12 cellular contexts compared by ENCODE assay signal in genomic region chr9:36152741-36153438, GRCh38. TPM values are rescaled to one million over a fixed set of nuclear protein-coding genes. Genes with fewer than 3 reads are reported as not detected.
DNase-seq lines count a peak whose midpoint lies in the region; ATAC-seq and TF ChIP-seq lines count a peak whose summit lies in the region.
"Had no signal": no experiment of that assay in that cellular context is flagged by ENCODE, and none has a peak within 500 bp of the region (broad histone marks: within the 10 kb centered on the region; RNA-seq: fewer than 3 reads in every experiment).

No MANE protein-coding gene starts in this region.

- no TSS peak for BruUV-seq in mammary epithelial cell (replicated peaks; lab: Mats Ljungman, UMichigan)

- TF ChIP-seq CTCF in breast epithelium (IDR thresholded peaks at IDR 0.05) (no peak), mammary epithelial cell (conservative IDR thresholded peaks at IDR 0.05 in 1 of 2, IDR thresholded peaks at IDR 0.05 in 1 of 2; ENCODE audit: extremely low read depth in 1 of 2, insufficient read depth in 1 of 2, low read depth in 1 of 2, low read length in 2 of 2) (no peak), mesothelial cell of epicardium (IDR thresholded peaks at IDR 0.05; ENCODE audit: unreplicated experiment) (no peak), upper lobe of right lung (IDR thresholded peaks at IDR 0.05) (no peak), hepatocyte (IDR thresholded peaks at IDR 0.05; ENCODE audit: poor library complexity) (no peak)

- POLR2A ChIA-PET in activated CD8-positive, alpha-beta T cell treated with anti-CD3 and anti-CD28 coated beads, Interleukin-2, amount 10 ng/mL, durations not matched to agents 7 days and 5 days (lab: Charles Lee): interaction anchor here (0.7 to 1.9 kb wide), 5 partner anchors 9 to 48 kb away, joined by 3 to 7 read pairs (median 4); partner anchors contain the start of gene CLTA

- no peak for TF ChIP-seq POLR2A in breast epithelium (IDR thresholded peaks at IDR 0.05)

- H3K36me3 ChIP-seq in breast epithelium: no peaks in the 10 kb centered on the region
- H3K36me3 ChIP-seq in mammary epithelial cell (ENCODE audit: insufficient read depth, low read length): no peaks in the 10 kb centered on the region
- no peaks in the 10 kb centered on the region for H3K36me3 ChIP-seq in upper lobe of right lung
- no peaks in the 10 kb centered on the region for H3K36me3 ChIP-seq in hepatocyte (replicated peaks; ENCODE audit: insufficient read depth, low read depth)

- peaks cover 4 to 5% of the 10 kb centered on the region in 2 donors for H3K4me1 ChIP-seq in breast epithelium
- peaks cover 24% of the 10 kb centered on the region for H3K4me1 ChIP-seq in mammary epithelial cell (ENCODE audit: insufficient read depth, low read length)
- peaks cover 50% of the 10 kb centered on the region for H3K4me1 ChIP-seq in upper lobe of right lung
- H3K4me1 ChIP-seq in hepatocyte (ENCODE audit: insufficient read depth): no peaks in the 10 kb centered on the region

- H3K4me3 Mint-ChIP-seq in activated CD8-positive, alpha-beta T cell treated with anti-CD3 and anti-CD28 coated beads, Interleukin-2, amount 10 ng/mL, durations not matched to agents 7 days and 5 days: no peak overlapping the region
- no peak overlapping the region for H3K4me3 Mint-ChIP-seq in mesothelial cell of epicardium

- CTCF ChIA-PET in mammary epithelial cell (lab: Charles Lee; ENCODE audit: low non-redundant PET): no interaction called here
- CTCF ChIA-PET in activated CD8-positive, alpha-beta T cell treated with anti-CD3 and anti-CD28 coated beads, Interleukin-2, amount 10 ng/mL, durations not matched to agents 7 days and 5 days (lab: Charles Lee): interaction anchor here (0.7 to 6.9 kb wide), 8 partner anchors 11 to 146 kb away, joined by 3 to 66 read pairs (median 4); partner anchors contain the start of gene CCIN

- H3K27ac ChIP-seq in breast epithelium: peak overlapping the region; percentile 67 to 86
- H3K27ac ChIP-seq in mammary epithelial cell (ENCODE audit: insufficient read depth, low read depth, low read length): no peak overlapping the region
- peak overlapping the region; percentile 77 for H3K27ac ChIP-seq in upper lobe of right lung
- no peak overlapping the region for H3K27ac ChIP-seq in hepatocyte

- H4K20me1 ChIP-seq in mammary epithelial cell (ENCODE audit: insufficient read depth, low read length) (no peaks in the 10 kb centered on the region), hepatocyte (ENCODE audit: insufficient read depth, poor library complexity, severe bottlenecking) (no peaks in the 10 kb centered on the region)

- in situ Hi-C loops in mammary epithelial cell (cut with MboI; ENCODE audit: low sequenced_read_pairs in 2 of 2): no loop called here

- H3K9me3 ChIP-seq in breast epithelium (no peaks in the 10 kb centered on the region), mammary epithelial cell (replicated peaks; ENCODE audit: insufficient read depth, low read length) (peaks cover 3% of the 10 kb centered on the region), upper lobe of right lung (no peaks in the 10 kb centered on the region), hepatocyte (ENCODE audit: low read depth) (no peaks in the 10 kb centered on the region)

- H3K9me2 ChIP-seq in hepatocyte (replicated peaks; ENCODE audit: insufficient read depth): no peaks in the 10 kb centered on the region

- H3K4me2 ChIP-seq in mammary epithelial cell (ENCODE audit: insufficient read depth, low read depth, low read length): no peak overlapping the region
- H3K4me2 ChIP-seq in hepatocyte: no peak overlapping the region

- no peak overlapping the region for H3K9ac ChIP-seq in mammary epithelial cell (ENCODE audit: insufficient read depth, low read length)

- no peaks in the 10 kb centered on the region for H3K79me2 ChIP-seq in mammary epithelial cell (ENCODE audit: insufficient read depth, low read length)
- H3K79me2 ChIP-seq in hepatocyte: no peaks in the 10 kb centered on the region

- peaks cover 59% of the 10 kb centered on the region for H3K4me1 Mint-ChIP-seq in activated CD8-positive, alpha-beta T cell treated with anti-CD3 and anti-CD28 coated beads, Interleukin-2, amount 10 ng/mL, durations not matched to agents 7 days and 5 days (ENCODE audit: low read depth)
- peaks cover 18% of the 10 kb centered on the region for H3K4me1 Mint-ChIP-seq in mesothelial cell of epicardium

- DNase-seq in breast epithelium (ENCODE audit: low spot score in 2 of 2) (no peak), mammary epithelial cell (no peak), mesothelial cell of epicardium (ENCODE audit: low spot score in 2 of 2, unreplicated experiment in 2 of 2) (no peak), upper lobe of right lung (no peak), hepatocyte (ENCODE audit: low spot score) (no peak), AML-193 (lab: John Stamatoyannopoulos, UW) (no peak), AG20443 (ENCODE audit: low spot score) (no peak)
- DNase-seq in activated CD8-positive, alpha-beta T cell treated with anti-CD3 and anti-CD28 coated beads, Interleukin-2, amount 10 ng/mL, durations not matched to agents 7 days and 5 days: no peak
- DNase-seq: activated CD8-positive, alpha-beta memory T cell treated with anti-CD3 and anti-CD28 coated beads, Interleukin-2, amount 50 U/mL, for 48 hours; NCI-H345; retina; trophoblast cell had no signal

- no peaks in the 10 kb centered on the region for H3K27me3 Mint-ChIP-seq in activated CD8-positive, alpha-beta T cell treated with anti-CD3 and anti-CD28 coated beads, Interleukin-2, amount 10 ng/mL, durations not matched to agents 7 days and 5 days (ENCODE audit: low read depth)
- H3K27me3 Mint-ChIP-seq in mesothelial cell of epicardium (ENCODE audit: low read depth): no peaks in the 10 kb centered on the region

- no peaks in the 10 kb centered on the region for H3K9me3 Mint-ChIP-seq in activated CD8-positive, alpha-beta T cell treated with anti-CD3 and anti-CD28 coated beads, Interleukin-2, amount 10 ng/mL, durations not matched to agents 7 days and 5 days (ENCODE audit: insufficient read depth)
- no peaks in the 10 kb centered on the region for H3K9me3 Mint-ChIP-seq in mesothelial cell of epicardium

- no peaks in the 10 kb centered on the region for H3K27me3 ChIP-seq in breast epithelium
- H3K27me3 ChIP-seq in mammary epithelial cell (ENCODE audit: insufficient read depth, low read length): no peaks in the 10 kb centered on the region
- H3K27me3 ChIP-seq in upper lobe of right lung: no peaks in the 10 kb centered on the region
- H3K27me3 ChIP-seq in hepatocyte: no peaks in the 10 kb centered on the region

- dilution Hi-C loops in mammary epithelial cell (cut with HindIII; ENCODE audit: low sequenced_read_pairs): no loop called here

- H3K27ac Mint-ChIP-seq in activated CD8-positive, alpha-beta T cell treated with anti-CD3 and anti-CD28 coated beads, Interleukin-2, amount 10 ng/mL, durations not matched to agents 7 days and 5 days: peak overlapping the region; percentile 62
- peak overlapping the region; percentile 50 for H3K27ac Mint-ChIP-seq in mesothelial cell of epicardium

- H2AFZ ChIP-seq in mammary epithelial cell (ENCODE audit: low read depth, low read length) (no peak overlapping the region), hepatocyte (no peak overlapping the region)

- WGBS in mammary epithelial cell (ENCODE audit: low coverage, missing lambda C conversion rate): 95% methylated on average over 10 of the region's 10 CpGs
- WGBS in hepatocyte (ENCODE audit: low lambda C conversion rate, missing lambda C conversion rate): 95% methylated on average over 10 of the region's 10 CpGs

- intact Hi-C loops in breast epithelium (cut with DNase I; ENCODE audit: low total_unique reads) (no loop called here), mammary epithelial cell (cut with micrococcal nuclease) (no loop called here), upper lobe of right lung (cut with DNase I) (no loop called here)

- H3K36me3 Mint-ChIP-seq in activated CD8-positive, alpha-beta T cell treated with anti-CD3 and anti-CD28 coated beads, Interleukin-2, amount 10 ng/mL, durations not matched to agents 7 days and 5 days (ENCODE audit: low read depth): peaks cover 74% of the 10 kb centered on the region
- peaks cover 13% of the 10 kb centered on the region for H3K36me3 Mint-ChIP-seq in mesothelial cell of epicardium

- H3K4me3 ChIP-seq in breast epithelium (no peak overlapping the region), mammary epithelial cell (replicated peaks in 1 of 3; ENCODE audit: insufficient read depth in 1 of 3, low read depth in 2 of 3, low read length in 3 of 3) (no peak overlapping the region), upper lobe of right lung (no peak overlapping the region), hepatocyte (no peak overlapping the region)

- no peak for ATAC-seq in activated CD8-positive, alpha-beta T cell treated with anti-CD3 and anti-CD28 coated beads, Interleukin-2, amount 10 ng/mL, durations not matched to agents 7 days and 5 days
- no peak for ATAC-seq in upper lobe of right lung

RNA-seq across cellular contexts. Expression of gene CCIN, which starts 16.3 kb away (rescaled TPM):
- under 1 TPM in 1 of 3 donors, not detected in 2; 0.80 TPM for total RNA-seq in breast epithelium
- not detected for total RNA-seq in mammary epithelial cell
- not detected for polyA plus RNA-seq in mammary epithelial cell
- not detected for polyA minus RNA-seq in mammary epithelial cell
- total RNA-seq in activated CD8-positive, alpha-beta T cell treated with anti-CD3 and anti-CD28 coated beads, Interleukin-2, amount 10 ng/mL, durations not matched to agents 7 days and 5 days: under 1 TPM; 0.13 to 0.32 TPM
- total RNA-seq in mesothelial cell of epicardium: 0.33 to 0.52 TPM (median 0.40 TPM) in 3 replicates
- not detected for total RNA-seq in upper lobe of right lung
- total RNA-seq in hepatocyte: not detected in 2 replicates
- polyA plus RNA-seq in hepatocyte: 0.23 TPM in 1 of 2 replicates, not detected in the other

RNA-seq across cellular contexts. Expression of gene GLIPR2, which starts 16.4 kb away (rescaled TPM):
- total RNA-seq in breast epithelium (10 to 100 TPM; 16.5 to 57.4 (median 26.9) TPM), mammary epithelial cell (1 to 10 TPM; 1.2 to 2.1 TPM), mesothelial cell of epicardium (31.3 to 34.1 TPM (median 33.3 TPM) in 3 replicates), upper lobe of right lung (64.9 TPM), hepatocyte (9.8 and 14.1 TPM in 2 replicates)
- polyA plus RNA-seq in mammary epithelial cell (2.4 TPM), hepatocyte (12.6 and 20.1 TPM in 2 replicates)
- polyA minus RNA-seq in mammary epithelial cell: not detected
- 10 to 100 TPM; 67.8 to 73.0 TPM for total RNA-seq in activated CD8-positive, alpha-beta T cell treated with anti-CD3 and anti-CD28 coated beads, Interleukin-2, amount 10 ng/mL, durations not matched to agents 7 days and 5 days

RNA-seq across cellular contexts. Expression of gene CLTA, which starts 37.8 kb away (rescaled TPM):
- 100 to 1,000 TPM; 177 to 202 (median 178) TPM for total RNA-seq in breast epithelium
- 100 to 1,000 TPM; 130 to 217 TPM for total RNA-seq in mammary epithelial cell
- polyA plus RNA-seq in mammary epithelial cell: 231 TPM
- 60.1 TPM for polyA minus RNA-seq in mammary epithelial cell
- 100 to 1,000 TPM; 167 to 170 TPM for total RNA-seq in activated CD8-positive, alpha-beta T cell treated with anti-CD3 and anti-CD28 coated beads, Interleukin-2, amount 10 ng/mL, durations not matched to agents 7 days and 5 days
- 173 to 181 TPM (median 180 TPM) in 3 replicates for total RNA-seq in mesothelial cell of epicardium
- total RNA-seq in upper lobe of right lung: 163 TPM
- 317 and 339 TPM in 2 replicates for total RNA-seq in hepatocyte
- polyA plus RNA-seq in hepatocyte: 283 and 313 TPM in 2 replicates

Comparison
In these comparisons a context has a peak if more than half of its experiments do, and no peak if none do; other contexts are left out.
1. H3K27ac ChIP-seq: peak in breast epithelium (2 of 2) and upper lobe of right lung (single experiment); none in mammary epithelial cell (single experiment) and hepatocyte (single experiment).